ENCODE assay signal across 1 cellular context in the genomic region with DNA sequence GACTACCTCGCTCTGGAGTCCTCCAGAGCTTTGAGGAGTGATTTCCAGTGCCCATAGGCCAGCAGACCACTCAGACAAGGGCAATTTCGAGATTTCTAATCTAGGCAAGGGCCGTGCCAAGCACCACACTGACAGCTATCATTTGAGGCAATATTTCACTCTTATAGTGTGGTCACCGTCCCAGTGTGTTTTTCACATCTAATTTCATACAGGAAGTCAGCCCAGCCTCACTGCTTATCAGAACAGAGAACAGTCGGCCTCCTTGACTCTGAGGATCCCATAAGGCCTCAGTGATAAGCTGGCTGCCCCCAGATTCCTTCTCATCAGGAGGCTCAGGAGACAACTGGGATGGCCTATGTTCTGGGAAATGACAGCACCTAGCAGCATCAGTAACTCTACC.
A peak's percentile ranks its signal among the peaks of the same experiment; 100 is the strongest.
TF ChIP-seq lines count a peak whose summit lies in the region.

No MANE protein-coding gene starts in this region.

TF ChIP-seq in GM12878, 131 proteins besides CTCF, POLR2A, EP300 and RAD21 (continued from another document):
- TF ChIP-seq RFX5 (IDR thresholded peaks at IDR 0.05; ENCODE audit: low read depth, low read length): no peak
- TF ChIP-seq PAX5 (IDR thresholded peaks at IDR 0.05; ENCODE audit: borderline replicate concordance, low read depth, low read length): no peak
- TF ChIP-seq JUNB (IDR thresholded peaks at IDR 0.05): no peak
- TF ChIP-seq, protein P1, sequence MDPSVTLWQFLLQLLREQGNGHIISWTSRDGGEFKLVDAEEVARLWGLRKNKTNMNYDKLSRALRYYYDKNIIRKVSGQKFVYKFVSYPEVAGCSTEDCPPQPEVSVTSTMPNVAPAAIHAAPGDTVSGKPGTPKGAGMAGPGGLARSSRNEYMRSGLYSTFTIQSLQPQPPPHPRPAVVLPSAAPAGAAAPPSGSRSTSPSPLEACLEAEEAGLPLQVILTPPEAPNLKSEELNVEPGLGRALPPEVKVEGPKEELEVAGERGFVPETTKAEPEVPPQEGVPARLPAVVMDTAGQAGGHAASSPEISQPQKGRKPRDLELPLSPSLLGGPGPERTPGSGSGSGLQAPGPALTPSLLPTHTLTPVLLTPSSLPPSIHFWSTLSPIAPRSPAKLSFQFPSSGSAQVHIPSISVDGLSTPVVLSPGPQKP (IDR thresholded peaks at IDR 0.05; ENCODE audit: low read depth, low read length): no peak
- TF ChIP-seq, protein P2, sequence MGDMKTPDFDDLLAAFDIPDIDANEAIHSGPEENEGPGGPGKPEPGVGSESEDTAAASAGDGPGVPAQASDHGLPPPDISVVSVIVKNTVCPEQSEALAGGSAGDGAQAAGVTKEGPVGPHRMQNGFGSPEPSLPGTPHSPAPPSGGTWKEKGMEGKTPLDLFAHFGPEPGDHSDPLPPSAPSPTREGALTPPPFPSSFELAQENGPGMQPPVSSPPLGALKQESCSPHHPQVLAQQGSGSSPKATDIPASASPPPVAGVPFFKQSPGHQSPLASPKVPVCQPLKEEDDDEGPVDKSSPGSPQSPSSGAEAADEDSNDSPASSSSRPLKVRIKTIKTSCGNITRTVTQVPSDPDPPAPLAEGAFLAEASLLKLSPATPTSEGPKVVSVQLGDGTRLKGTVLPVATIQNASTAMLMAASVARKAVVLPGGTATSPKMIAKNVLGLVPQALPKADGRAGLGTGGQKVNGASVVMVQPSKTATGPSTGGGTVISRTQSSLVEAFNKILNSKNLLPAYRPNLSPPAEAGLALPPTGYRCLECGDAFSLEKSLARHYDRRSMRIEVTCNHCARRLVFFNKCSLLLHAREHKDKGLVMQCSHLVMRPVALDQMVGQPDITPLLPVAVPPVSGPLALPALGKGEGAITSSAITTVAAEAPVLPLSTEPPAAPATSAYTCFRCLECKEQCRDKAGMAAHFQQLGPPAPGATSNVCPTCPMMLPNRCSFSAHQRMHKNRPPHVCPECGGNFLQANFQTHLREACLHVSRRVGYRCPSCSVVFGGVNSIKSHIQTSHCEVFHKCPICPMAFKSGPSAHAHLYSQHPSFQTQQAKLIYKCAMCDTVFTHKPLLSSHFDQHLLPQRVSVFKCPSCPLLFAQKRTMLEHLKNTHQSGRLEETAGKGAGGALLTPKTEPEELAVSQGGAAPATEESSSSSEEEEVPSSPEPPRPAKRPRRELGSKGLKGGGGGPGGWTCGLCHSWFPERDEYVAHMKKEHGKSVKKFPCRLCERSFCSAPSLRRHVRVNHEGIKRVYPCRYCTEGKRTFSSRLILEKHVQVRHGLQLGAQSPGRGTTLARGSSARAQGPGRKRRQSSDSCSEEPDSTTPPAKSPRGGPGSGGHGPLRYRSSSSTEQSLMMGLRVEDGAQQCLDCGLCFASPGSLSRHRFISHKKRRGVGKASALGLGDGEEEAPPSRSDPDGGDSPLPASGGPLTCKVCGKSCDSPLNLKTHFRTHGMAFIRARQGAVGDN (IDR thresholded peaks at IDR 0.05): peak; percentile 68
- peak; percentile 31; the same call in 1 of the 2 replicates for TF ChIP-seq EED (IDR thresholded peaks at IDR 0.05; ENCODE audit: low read depth)
- TF ChIP-seq, protein P3, sequence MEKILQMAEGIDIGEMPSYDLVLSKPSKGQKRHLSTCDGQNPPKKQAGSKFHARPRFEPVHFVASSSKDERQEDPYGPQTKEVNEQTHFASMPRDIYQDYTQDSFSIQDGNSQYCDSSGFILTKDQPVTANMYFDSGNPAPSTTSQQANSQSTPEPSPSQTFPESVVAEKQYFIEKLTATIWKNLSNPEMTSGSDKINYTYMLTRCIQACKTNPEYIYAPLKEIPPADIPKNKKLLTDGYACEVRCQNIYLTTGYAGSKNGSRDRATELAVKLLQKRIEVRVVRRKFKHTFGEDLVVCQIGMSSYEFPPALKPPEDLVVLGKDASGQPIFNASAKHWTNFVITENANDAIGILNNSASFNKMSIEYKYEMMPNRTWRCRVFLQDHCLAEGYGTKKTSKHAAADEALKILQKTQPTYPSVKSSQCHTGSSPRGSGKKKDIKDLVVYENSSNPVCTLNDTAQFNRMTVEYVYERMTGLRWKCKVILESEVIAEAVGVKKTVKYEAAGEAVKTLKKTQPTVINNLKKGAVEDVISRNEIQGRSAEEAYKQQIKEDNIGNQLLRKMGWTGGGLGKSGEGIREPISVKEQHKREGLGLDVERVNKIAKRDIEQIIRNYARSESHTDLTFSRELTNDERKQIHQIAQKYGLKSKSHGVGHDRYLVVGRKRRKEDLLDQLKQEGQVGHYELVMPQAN (conservative IDR thresholded peaks at IDR 0.05): no peak
- no peak for TF ChIP-seq RELB (IDR thresholded peaks at IDR 0.05; ENCODE audit: low read depth)
- no peak for TF ChIP-seq NFIC (IDR thresholded peaks at IDR 0.05; ENCODE audit: low read depth, low read length)
- no peak for TF ChIP-seq USF1 (IDR thresholded peaks at IDR 0.05; ENCODE audit: borderline replicate concordance, extremely low read length, insufficient read depth, low read depth, low read length)
